ENCODE assay signal across 18 cellular contexts in genomic region chr17:79907855-79908254, GRCh38.
DNase-seq lines count a peak whose midpoint lies in the region; ATAC-seq and TF ChIP-seq lines count a peak whose summit lies in the region.
"Had no signal": no experiment of that assay in that cellular context is flagged by ENCODE, and none has a peak within 500 bp of the region (broad histone marks: within the 10 kb centered on the region; RNA-seq: fewer than 3 reads in every experiment).

No MANE protein-coding gene starts in this region.

- no peaks in the 10 kb centered on the region for H3K9me3 Mint-ChIP-seq in GM23338
- H3K9me3 Mint-ChIP-seq: activated CD4-positive, alpha-beta T cell treated with anti-CD3 and anti-CD28 coated beads, Interleukin-2, amount 10 ng/mL, durations not matched to agents 7 days and 5 days; stimulated activated naive CD8-positive, alpha-beta T cell treated with anti-CD3 and anti-CD28 coated beads, Interleukin-15, Interleukin-2, amounts not matched to agents 100 ng/mL and 50 ng/mL, for 24 hours had no signal

- intact Hi-C loops in ascending aorta (cut with DNase I): no loop called here

- H4K20me1 ChIP-seq in GM23338 (replicated peaks; ENCODE audit: insufficient read depth): no peaks in the 10 kb centered on the region

- H3K9me3 ChIP-seq in ascending aorta: no peaks in the 10 kb centered on the region
- H3K9me3 ChIP-seq: pancreas, vagina had no signal

- H3K27ac Mint-ChIP-seq in GM23338: no peak overlapping the region
- H3K27ac Mint-ChIP-seq: activated CD4-positive, alpha-beta T cell treated with anti-CD3 and anti-CD28 coated beads, Interleukin-2, amount 10 ng/mL, durations not matched to agents 7 days and 5 days; activated naive CD8-positive, alpha-beta T cell; stimulated activated naive CD8-positive, alpha-beta T cell treated with anti-CD3 and anti-CD28 coated beads, Interleukin-15, Interleukin-2, amounts not matched to agents 100 ng/mL and 50 ng/mL, for 24 hours had no signal

- no peak overlapping the region for H3K4me3 ChIP-seq in GM23338
- H3K4me3 ChIP-seq in brain microvascular endothelial cell (ENCODE audit: low read depth, low read length): no peak overlapping the region
- H3K4me3 ChIP-seq in ascending aorta: no peak overlapping the region
- H3K4me3 ChIP-seq: pancreas, vagina had no signal

- DNase-seq in A172 (ENCODE audit: low spot score) (peak; percentile 28), GM23338 (ENCODE audit: low spot score) (no peak), brain microvascular endothelial cell (peak; percentile 57), left lobe of liver (ENCODE audit: low spot score) (no peak), ascending aorta (ENCODE audit: low spot score in 2 of 2) (no peak), NCI-H510A (lab: John Stamatoyannopoulos, UW) (no peak)
- DNase-seq: activated CD4-positive, alpha-beta T cell treated with anti-CD3 and anti-CD28 coated beads, Interleukin-2, amount 10 ng/mL, durations not matched to agents 7 days and 5 days; activated T-cell treated with anti-CD3 and anti-CD28 coated beads for 4 hours; central memory CD4-positive, alpha-beta T cell; NCI-H446 treated with DMSO at 0.1 percent for 48 hours; PC-3 had no signal

- H3K36me3 ChIP-seq in GM23338 (ENCODE audit: insufficient read depth) (no peaks in the 10 kb centered on the region), brain microvascular endothelial cell (replicated peaks) (no peaks in the 10 kb centered on the region), ascending aorta (no peaks in the 10 kb centered on the region)
- H3K36me3 ChIP-seq: pancreas, vagina had no signal

- TF ChIP-seq CTCF in GM23338 (conservative IDR thresholded peaks at IDR 0.05; ENCODE audit: low read depth in 2 of 2) (no peak), brain microvascular endothelial cell (IDR thresholded peaks at IDR 0.05; ENCODE audit: low read depth, low read length, missing control alignments) (no peak), ascending aorta (IDR thresholded peaks at IDR 0.05) (no peak)

- ATAC-seq in GM23338 (peak; percentile 54), left lobe of liver (peak; percentile 57), HG02970 (IDR thresholded peaks at IDR 0.05; ENCODE audit: low FRiP score, unreplicated experiment) (no peak), GM21786 (IDR thresholded peaks at IDR 0.05; ENCODE audit: unreplicated experiment) (no peak)
- ATAC-seq: PC-3 had no signal

- no peak overlapping the region for H3K4me2 ChIP-seq in GM23338
- H3K4me2 ChIP-seq: KMS-11 had no signal

- H3F3A ChIP-seq in GM23338 (replicated peaks; ENCODE audit: low read depth): no peaks in the 10 kb centered on the region

- in situ Hi-C loops in brain microvascular endothelial cell (cut with HindIII; ENCODE audit: low pct_ligation_motif_present, low sequenced_read_pairs): no loop called here

- peaks cover 3% of the 10 kb centered on the region for H3K27me3 Mint-ChIP-seq in GM23338 (ENCODE audit: insufficient read depth, low read depth, poor library complexity)

- peaks cover 7% of the 10 kb centered on the region; the same call in 1 of the 2 replicates for H3K4me1 ChIP-seq in GM23338 (ENCODE audit: insufficient read depth)
- H3K4me1 ChIP-seq in ascending aorta: no peaks in the 10 kb centered on the region
- H3K4me1 ChIP-seq: pancreas, vagina had no signal

- H3K27ac ChIP-seq in GM23338 (ENCODE audit: low read depth) (no peak overlapping the region), brain microvascular endothelial cell (no peak overlapping the region), ascending aorta (no peak overlapping the region)
- H3K27ac ChIP-seq: KMS-11, pancreas, vagina had no signal

- no peaks in the 10 kb centered on the region for H3K9me2 ChIP-seq in GM23338 (ENCODE audit: insufficient read depth)

- H3K27me3 ChIP-seq in GM23338 (ENCODE audit: insufficient read depth) (no peaks in the 10 kb centered on the region), brain microvascular endothelial cell (replicated peaks) (no peaks in the 10 kb centered on the region), ascending aorta (no peaks in the 10 kb centered on the region)
- H3K27me3 ChIP-seq: pancreas, vagina had no signal

- H3K79me2 ChIP-seq in GM23338 (replicated peaks; ENCODE audit: insufficient read depth): no peaks in the 10 kb centered on the region

- H3K4me3 Mint-ChIP-seq in GM23338: no peak overlapping the region
- H3K4me3 Mint-ChIP-seq: activated CD4-positive, alpha-beta T cell treated with anti-CD3 and anti-CD28 coated beads, Interleukin-2, amount 10 ng/mL, durations not matched to agents 7 days and 5 days; activated naive CD8-positive, alpha-beta T cell; stimulated activated naive CD8-positive, alpha-beta T cell treated with anti-CD3 and anti-CD28 coated beads, Interleukin-15, Interleukin-2, amounts not matched to agents 100 ng/mL and 50 ng/mL, for 24 hours had no signal

- no peak overlapping the region for H2AFZ ChIP-seq in GM23338

- peaks cover 3% of the 10 kb centered on the region; the same call in 1 of the 3 replicates for H3K4me1 Mint-ChIP-seq in GM23338
- H3K4me1 Mint-ChIP-seq: activated CD4-positive, alpha-beta T cell treated with anti-CD3 and anti-CD28 coated beads, Interleukin-2, amount 10 ng/mL, durations not matched to agents 7 days and 5 days had no signal

- H3K36me3 Mint-ChIP-seq in GM23338 (ENCODE audit: low read depth): no peaks in the 10 kb centered on the region
- H3K36me3 Mint-ChIP-seq: activated naive CD8-positive, alpha-beta T cell had no signal

TF ChIP-seq in GM23338, 12 proteins besides CTCF, POLR2A, EP300 and RAD21:
- TF ChIP-seq ZNF331 (CRISPR knock-in tag; IDR thresholded peaks at IDR 0.05; ENCODE audit: low read depth) (no peak), CREB1 (CRISPR knock-in tag; IDR thresholded peaks at IDR 0.05; ENCODE audit: low read depth) (no peak), POLR2AphosphoS5 (IDR thresholded peaks at IDR 0.05; ENCODE audit: low read depth) (no peak), ZNF114 (CRISPR knock-in tag; IDR thresholded peaks at IDR 0.05) (no peak), ETS1 (IDR thresholded peaks at IDR 0.05) (no peak), NANOG (IDR thresholded peaks at IDR 0.05; ENCODE audit: borderline replicate concordance) (no peak)
TF ChIP-seq in GM23338: peak in this region for 0.

Comparison
In these comparisons a context has a peak if more than half of its experiments do, and no peak if none do; other contexts are left out.
1. DNase-seq: peak in A172 (single experiment) and brain microvascular endothelial cell (single experiment); none in GM23338 (single experiment), left lobe of liver (single experiment), ascending aorta (0 of 2) and NCI-H510A (single experiment).
2. ATAC-seq: peak in GM23338 (single experiment) and left lobe of liver (single experiment); none in HG02970 (single experiment) and GM21786 (single experiment).